In the genomic region with DNA sequence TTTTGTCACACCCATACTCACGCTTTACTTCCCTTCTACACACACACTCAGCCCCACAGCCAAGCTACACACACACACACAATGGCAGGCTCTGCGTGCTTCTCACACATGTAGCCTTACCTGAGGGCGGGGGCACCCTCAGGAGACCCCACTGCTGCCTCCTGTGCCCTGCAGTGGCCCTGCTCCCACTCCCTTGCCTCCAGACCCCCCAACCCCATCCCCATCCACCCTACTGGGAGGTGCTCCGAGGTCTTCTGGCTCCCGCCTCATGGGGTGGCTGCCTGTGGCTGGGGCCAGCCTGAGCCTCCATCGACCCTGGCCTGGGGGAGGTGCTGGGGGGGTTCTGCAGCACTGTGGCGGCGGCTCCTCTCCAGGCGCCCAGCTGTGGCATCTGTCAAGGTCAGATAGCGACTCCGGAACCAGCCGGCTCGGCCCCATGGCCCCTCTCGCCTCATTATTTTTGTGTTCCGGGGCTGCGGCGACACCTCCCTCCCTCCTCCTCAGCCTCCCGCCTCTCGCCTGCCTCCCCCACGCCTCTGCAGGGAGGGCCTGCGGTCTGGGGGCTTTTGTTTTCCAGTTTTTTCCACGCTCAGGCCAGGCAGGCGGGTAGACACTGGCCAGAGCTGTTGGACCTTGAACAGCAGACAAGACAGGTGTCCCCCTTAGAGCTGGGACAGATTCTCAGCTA, we compare ENCODE assay signal across 8 cellular contexts. TPM values are rescaled to one million over a fixed set of nuclear protein-coding genes. Genes with fewer than 3 reads are reported as not detected.
DNase-seq lines count a peak whose midpoint lies in the region; ATAC-seq and TF ChIP-seq lines count a peak whose summit lies in the region.

No MANE protein-coding gene starts in this region.

- 73 to 83% methylated on average over 21 to 23 of the region's 23 CpGs for WGBS in lower leg skin, 2 donors

- no peaks in the 10 kb centered on the region for H3K27me3 ChIP-seq in mucosa of stomach (ENCODE audit: control insufficient read depth, insufficient read depth, low read length)

- peak overlapping the region; percentile 13 for H3K9ac ChIP-seq in mucosa of stomach (ENCODE audit: low read length)

- peaks cover 64% of the 10 kb centered on the region for H3K4me1 ChIP-seq in mucosa of stomach (ENCODE audit: control insufficient read depth, insufficient read depth, low read length)

- no peak for TF ChIP-seq CTCF in lower leg skin (IDR thresholded peaks at IDR 0.05)

- no peak for TF ChIP-seq POLR2A in lower leg skin (IDR thresholded peaks at IDR 0.05)

- H3K4me3 ChIP-seq in mucosa of stomach (ENCODE audit: low read length) (no peak overlapping the region), lower leg skin (ENCODE audit: low read depth, poor library complexity, severe bottlenecking) (no peak overlapping the region)

- no peaks in the 10 kb centered on the region for H3K36me3 ChIP-seq in mucosa of stomach (ENCODE audit: control insufficient read depth, insufficient read depth, low read length)

- TF ChIP-seq EP300 in Ishikawa (IDR thresholded peaks at IDR 0.05; ENCODE audit: borderline replicate concordance), result peak; percentile 7; the same call in 1 of the 2 replicates

- intact Hi-C loops in lower leg skin (cut with DNase I; ENCODE audit: low total_unique reads), result no loop called here

- TF ChIP-seq RAD21 in Ishikawa (IDR thresholded peaks at IDR 0.05; ENCODE audit: low read depth), result no peak

- peak overlapping the region; percentile 90 for H3K27ac ChIP-seq in angular gyrus (ENCODE audit: low read depth, low read length)

- peak; percentile 56 for DNase-seq in COR-L47 (lab: John Stamatoyannopoulos, UW)
- no peak for DNase-seq in lower leg skin (ENCODE audit: low spot score in 2 of 2)
- no peak for DNase-seq in DMS153 (lab: John Stamatoyannopoulos, UW)
- no peak for DNase-seq in stimulated activated CD4-positive, alpha-beta T cell treated with anti-CD3 and anti-CD28 coated beads, Interleukin-12 subunit alpha, Interleukin-12 subunit beta, amount 100 ng/mL, for 4 hours

- H3K9me3 ChIP-seq in mucosa of stomach (ENCODE audit: control insufficient read depth, low read length), result no peaks in the 10 kb centered on the region

- ATAC-seq in GM19463 (IDR thresholded peaks at IDR 0.05; ENCODE audit: unreplicated experiment), result peak; percentile 30

TF ChIP-seq in Ishikawa, 13 proteins besides CTCF, POLR2A, EP300 and RAD21:
- TF ChIP-seq TCF12 (IDR thresholded peaks at IDR 0.05; ENCODE audit: low read depth) (no peak), ZBTB7A (IDR thresholded peaks at IDR 0.05; ENCODE audit: low read depth) (no peak), EGR1 (IDR thresholded peaks at IDR 0.05) (no peak), CREB1 (IDR thresholded peaks at IDR 0.05; ENCODE audit: low read depth) (no peak), TAF1 (IDR thresholded peaks at IDR 0.05; ENCODE audit: low read depth) (no peak), FOXM1 (IDR thresholded peaks at IDR 0.05; ENCODE audit: borderline replicate concordance, low read depth) (no peak), TEAD4 (IDR thresholded peaks at IDR 0.05) (no peak), CEBPB (IDR thresholded peaks at IDR 0.05) (no peak), NFIC (IDR thresholded peaks at IDR 0.05) (no peak), YY1 (IDR thresholded peaks at IDR 0.05; ENCODE audit: low read depth) (no peak)
- TF ChIP-seq, protein P1, sequence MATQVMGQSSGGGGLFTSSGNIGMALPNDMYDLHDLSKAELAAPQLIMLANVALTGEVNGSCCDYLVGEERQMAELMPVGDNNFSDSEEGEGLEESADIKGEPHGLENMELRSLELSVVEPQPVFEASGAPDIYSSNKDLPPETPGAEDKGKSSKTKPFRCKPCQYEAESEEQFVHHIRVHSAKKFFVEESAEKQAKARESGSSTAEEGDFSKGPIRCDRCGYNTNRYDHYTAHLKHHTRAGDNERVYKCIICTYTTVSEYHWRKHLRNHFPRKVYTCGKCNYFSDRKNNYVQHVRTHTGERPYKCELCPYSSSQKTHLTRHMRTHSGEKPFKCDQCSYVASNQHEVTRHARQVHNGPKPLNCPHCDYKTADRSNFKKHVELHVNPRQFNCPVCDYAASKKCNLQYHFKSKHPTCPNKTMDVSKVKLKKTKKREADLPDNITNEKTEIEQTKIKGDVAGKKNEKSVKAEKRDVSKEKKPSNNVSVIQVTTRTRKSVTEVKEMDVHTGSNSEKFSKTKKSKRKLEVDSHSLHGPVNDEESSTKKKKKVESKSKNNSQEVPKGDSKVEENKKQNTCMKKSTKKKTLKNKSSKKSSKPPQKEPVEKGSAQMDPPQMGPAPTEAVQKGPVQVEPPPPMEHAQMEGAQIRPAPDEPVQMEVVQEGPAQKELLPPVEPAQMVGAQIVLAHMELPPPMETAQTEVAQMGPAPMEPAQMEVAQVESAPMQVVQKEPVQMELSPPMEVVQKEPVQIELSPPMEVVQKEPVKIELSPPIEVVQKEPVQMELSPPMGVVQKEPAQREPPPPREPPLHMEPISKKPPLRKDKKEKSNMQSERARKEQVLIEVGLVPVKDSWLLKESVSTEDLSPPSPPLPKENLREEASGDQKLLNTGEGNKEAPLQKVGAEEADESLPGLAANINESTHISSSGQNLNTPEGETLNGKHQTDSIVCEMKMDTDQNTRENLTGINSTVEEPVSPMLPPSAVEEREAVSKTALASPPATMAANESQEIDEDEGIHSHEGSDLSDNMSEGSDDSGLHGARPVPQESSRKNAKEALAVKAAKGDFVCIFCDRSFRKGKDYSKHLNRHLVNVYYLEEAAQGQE (IDR thresholded peaks at IDR 0.05; ENCODE audit: low read depth), result no peak
- TF ChIP-seq, protein P2, sequence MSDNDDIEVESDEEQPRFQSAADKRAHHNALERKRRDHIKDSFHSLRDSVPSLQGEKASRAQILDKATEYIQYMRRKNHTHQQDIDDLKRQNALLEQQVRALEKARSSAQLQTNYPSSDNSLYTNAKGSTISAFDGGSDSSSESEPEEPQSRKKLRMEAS (IDR thresholded peaks at IDR 0.05), result no peak
- TF ChIP-seq, protein P3, sequence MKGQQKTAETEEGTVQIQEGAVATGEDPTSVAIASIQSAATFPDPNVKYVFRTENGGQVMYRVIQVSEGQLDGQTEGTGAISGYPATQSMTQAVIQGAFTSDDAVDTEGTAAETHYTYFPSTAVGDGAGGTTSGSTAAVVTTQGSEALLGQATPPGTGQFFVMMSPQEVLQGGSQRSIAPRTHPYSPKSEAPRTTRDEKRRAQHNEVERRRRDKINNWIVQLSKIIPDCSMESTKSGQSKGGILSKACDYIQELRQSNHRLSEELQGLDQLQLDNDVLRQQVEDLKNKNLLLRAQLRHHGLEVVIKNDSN (IDR thresholded peaks at IDR 0.05), result no peak

RNA-seq across cellular contexts. Expression of a gene that starts 21.7 kb away (rescaled TPM):
- total RNA-seq in lower leg skin, result 10 to 100 TPM; 36.4 to 69.3 (median 45.2) TPM
